ENCODE assay signal across 17 cellular contexts in genomic region chr7:69684955-69685631, GRCh38.
DNase-seq lines count a peak whose midpoint lies in the region; ATAC-seq and TF ChIP-seq lines count a peak whose summit lies in the region.
"Had no signal": no experiment of that assay in that cellular context is flagged by ENCODE, and none has a peak within 500 bp of the region (broad histone marks: within the 10 kb centered on the region; RNA-seq: fewer than 3 reads in every experiment).

No MANE protein-coding gene starts in this region.

- H3K36me3 ChIP-seq in A673 (ENCODE audit: insufficient read depth, low read length, poor library complexity, severe bottlenecking): no peaks in the 10 kb centered on the region
- H3K36me3 ChIP-seq in OCI-LY7 (ENCODE audit: insufficient read depth, low read length): peaks cover 2% of the 10 kb centered on the region
- H3K36me3 ChIP-seq in left lung: no peaks in the 10 kb centered on the region
- H3K36me3 ChIP-seq in body of pancreas (replicated peaks in 1 of 2; ENCODE audit: insufficient read depth in 1 of 2, low read depth in 2 of 2): no peaks in the 10 kb centered on the region
- H3K36me3 ChIP-seq: adrenal gland, MG63, Peyer's patch had no signal

- CTCF ChIA-PET in A673 (lab: Charles Lee) (no interaction called here), OCI-LY7 (lab: Charles Lee; ENCODE audit: unreplicated experiment) (interaction anchor here (1.5 kb wide), 1 partner anchor 8 kb away, joined by 3 read pairs; no protein-coding TSS in a partner anchor)

- ATAC-seq in GM18907 (IDR thresholded peaks at IDR 0.05; ENCODE audit: unreplicated experiment): peak; percentile 54
- ATAC-seq in left lung: peak; percentile 52
- no peak for ATAC-seq in body of pancreas
- ATAC-seq: T-helper 17 cell had no signal

- no peaks in the 10 kb centered on the region for H4K20me1 ChIP-seq in OCI-LY7 (ENCODE audit: insufficient read depth, low read length)

- POLR2A ChIA-PET in A673 (lab: Charles Lee; ENCODE audit: low non-redundant PET): no interaction called here
- POLR2A ChIA-PET in OCI-LY7 (lab: Charles Lee): interaction anchor here (0.5 to 1.0 kb wide), 4 partner anchors 8 to 771 kb away, joined by 3 to 4 read pairs (median 4); no protein-coding TSS in a partner anchor

- peaks cover 93% of the 10 kb centered on the region for H3K79me2 ChIP-seq in OCI-LY7 (ENCODE audit: insufficient read depth, low read depth, low read length)

- intact Hi-C loops in A673 (cut with micrococcal nuclease; ENCODE audit: unreplicated experiment): loop anchor here (5.0 kb wide), 1 partner anchor 137 kb away; no protein-coding TSS in a partner anchor
- intact Hi-C loops in OCI-LY7 (cut with micrococcal nuclease; ENCODE audit: unreplicated experiment): no loop called here
- intact Hi-C loops in left lung (cut with DNase I): no loop called here
- intact Hi-C loops in body of pancreas (cut with DNase I): no loop called here

- 65 to 70% methylated on average over 3 of the region's 3 CpGs for WGBS in body of pancreas, 2 donors

- TF ChIP-seq CTCF in A673 (conservative IDR thresholded peaks at IDR 0.05; ENCODE audit: low read depth, low read length) (no peak), OCI-LY7 (conservative IDR thresholded peaks at IDR 0.05; ENCODE audit: low read length) (no peak), left lung (IDR thresholded peaks at IDR 0.05) (no peak), body of pancreas (IDR thresholded peaks at IDR 0.05) (no peak)

- no peaks in the 10 kb centered on the region for H3K9me3 ChIP-seq in A673 (ENCODE audit: low read depth, low read length, poor library complexity, severe bottlenecking)
- no peaks in the 10 kb centered on the region for H3K9me3 ChIP-seq in OCI-LY7 (ENCODE audit: low read length)
- H3K9me3 ChIP-seq in left lung: no peaks in the 10 kb centered on the region
- H3K9me3 ChIP-seq in body of pancreas: no peaks in the 10 kb centered on the region
- H3K9me3 ChIP-seq: adrenal gland, MG63, Peyer's patch had no signal

- H2AFZ ChIP-seq in OCI-LY7 (ENCODE audit: low read length): no peak overlapping the region

- H3K9me2 ChIP-seq in OCI-LY7 (ENCODE audit: insufficient read depth, low read length): no peaks in the 10 kb centered on the region

- peak overlapping the region; percentile 4 for H3K4me3 ChIP-seq in A673 (ENCODE audit: low read depth, low read length, poor library complexity, severe bottlenecking)
- H3K4me3 ChIP-seq in OCI-LY7 (ENCODE audit: low read depth, low read length, poor library complexity, severe bottlenecking): no peak overlapping the region
- H3K4me3 ChIP-seq in left lung: no peak overlapping the region
- H3K4me3 ChIP-seq in body of pancreas: no peak overlapping the region
- H3K4me3 ChIP-seq: adrenal gland, dorsolateral prefrontal cortex, MG63, Peyer's patch had no signal

- TF ChIP-seq POLR2A in body of pancreas (IDR thresholded peaks at IDR 0.05): no peak

- H3K4me1 ChIP-seq in A673 (ENCODE audit: insufficient read depth, low read length, poor library complexity, severe bottlenecking): peaks cover 41% of the 10 kb centered on the region
- H3K4me1 ChIP-seq in OCI-LY7 (ENCODE audit: insufficient read depth, low read length, poor library complexity, severe bottlenecking): peaks cover 75% of the 10 kb centered on the region
- no peaks in the 10 kb centered on the region for H3K4me1 ChIP-seq in left lung
- H3K4me1 ChIP-seq in body of pancreas: no peaks in the 10 kb centered on the region
- H3K4me1 ChIP-seq: Peyer's patch had no signal

- peak overlapping the region; percentile 45 for H3K4me2 ChIP-seq in OCI-LY7 (ENCODE audit: low read length)

- H3K27me3 ChIP-seq in A673 (replicated peaks; ENCODE audit: insufficient read depth, low read depth, low read length, poor library complexity): no peaks in the 10 kb centered on the region
- H3K27me3 ChIP-seq in left lung: no peaks in the 10 kb centered on the region
- no peaks in the 10 kb centered on the region for H3K27me3 ChIP-seq in body of pancreas
- H3K27me3 ChIP-seq: adrenal gland, dorsolateral prefrontal cortex, MG63, Peyer's patch had no signal

- peak overlapping the region; percentile 28 for H3K27ac ChIP-seq in A673 (ENCODE audit: low read depth, low read length, poor library complexity, severe bottlenecking)
- H3K27ac ChIP-seq in OCI-LY7 (ENCODE audit: low read depth, low read length, poor library complexity, severe bottlenecking): no peak overlapping the region
- no peak overlapping the region for H3K27ac ChIP-seq in left lung
- H3K27ac ChIP-seq in body of pancreas: no peak overlapping the region
- H3K27ac ChIP-seq: adrenal gland, Peyer's patch had no signal

- BruUV-seq in A673 (replicated peaks; lab: Mats Ljungman, UMichigan) (no TSS peak), OCI-LY7 (replicated peaks; lab: Mats Ljungman, UMichigan) (no TSS peak)

- DNase-seq in A673 (ENCODE audit: low spot score): no peak
- DNase-seq in OCI-LY7 (ENCODE audit: low spot score): no peak
- DNase-seq in left lung: no peak
- no peak for DNase-seq in body of pancreas
- DNase-seq in cerebellum (ENCODE audit: low spot score): no peak
- DNase-seq in stimulated activated CD4-positive, alpha-beta T cell treated with anti-CD3 and anti-CD28 coated beads, Interleukin-2, amount 100 ng/mL, for 24 hours: no peak
- no peak for DNase-seq in GM03348 (ENCODE audit: low spot score)
- DNase-seq: activated CD4-positive, alpha-beta T cell treated with anti-CD3 and anti-CD28 coated beads, Interleukin-2, amount 10 ng/mL, durations not matched to agents 24 days and 14 days; activated T-cell treated with anti-CD3 and anti-CD28 coated beads, Interleukin-2, amount 50 U/mL, for 24 hours; dorsolateral prefrontal cortex; H7; MG63; Peyer's patch; stimulated activated CD4-positive, alpha-beta T cell treated with anti-CD3 and anti-CD28 coated beads, Interleukin-15, amount 100 ng/mL, for 24 hours; T-helper 17 cell had no signal
